ENCODE assay signal across 8 cellular contexts in genomic region chr4:103032575-103032974, GRCh38. TPM values are rescaled to one million over a fixed set of nuclear protein-coding genes. Genes with fewer than 3 reads are reported as not detected.
DNase-seq lines count a peak whose midpoint lies in the region; ATAC-seq and TF ChIP-seq lines count a peak whose summit lies in the region.

No MANE protein-coding gene starts in this region.

- ATAC-seq in HG02981 (IDR thresholded peaks at IDR 0.05; ENCODE audit: unreplicated experiment): peak; percentile 88
- ATAC-seq in RWPE2 (ENCODE audit: low read depth): peak; percentile 72
- ATAC-seq in HG03045 (IDR thresholded peaks at IDR 0.05; ENCODE audit: unreplicated experiment): no peak

- no peaks in the 10 kb centered on the region for H3K4me1 ChIP-seq in left ventricle myocardium inferior
- no peaks in the 10 kb centered on the region for H3K4me1 ChIP-seq in RWPE2 (ENCODE audit: insufficient read depth, poor library complexity, severe bottlenecking)
- no peaks in the 10 kb centered on the region for H3K4me1 ChIP-seq in uterus

- H3K36me3 ChIP-seq in left ventricle myocardium inferior (peaks cover 10% of the 10 kb centered on the region), RWPE2 (ENCODE audit: low read depth) (no peaks in the 10 kb centered on the region), uterus (no peaks in the 10 kb centered on the region)

- H3K9me3 ChIP-seq in left ventricle myocardium inferior (replicated peaks) (peaks cover 18% of the 10 kb centered on the region), RWPE2 (ENCODE audit: severe bottlenecking) (no peaks in the 10 kb centered on the region), uterus (peaks cover 0 to 5% of the 10 kb centered on the region in 2 donors)

- no peaks in the 10 kb centered on the region for H3K27me3 ChIP-seq in left ventricle myocardium inferior (ENCODE audit: low read depth)
- no peaks in the 10 kb centered on the region for H3K27me3 ChIP-seq in RWPE2 (ENCODE audit: insufficient read depth, poor library complexity, severe bottlenecking)
- no peaks in the 10 kb centered on the region for H3K27me3 ChIP-seq in uterus

- DNase-seq in left ventricle myocardium inferior (no peak), cardiac septum (ENCODE audit: low spot score) (no peak), RWPE2 (ENCODE audit: low spot score) (no peak), iPS-NIHi7 (ENCODE audit: extremely low spot score) (peak; percentile 77), uterus (no peak)
- no peak for DNase-seq in activated CD4-positive, alpha-beta T cell treated with anti-CD3 and anti-CD28 coated beads, Interleukin-2, amount 50 U/mL, for 4 hours

- intact Hi-C loops in left ventricle myocardium inferior (cut with micrococcal nuclease): no loop called here
- intact Hi-C loops in cardiac septum (cut with DNase I): no loop called here
- intact Hi-C loops in uterus (cut with DNase I; ENCODE audit: low total_unique reads): no loop called here

- TF ChIP-seq POLR2A in uterus (IDR thresholded peaks at IDR 0.05): no peak

- H3K4me3 ChIP-seq in left ventricle myocardium inferior: no peak overlapping the region
- no peak overlapping the region for H3K4me3 ChIP-seq in RWPE2 (ENCODE audit: severe bottlenecking)
- H3K4me3 ChIP-seq in uterus: no peak overlapping the region

- H3K27ac ChIP-seq in left ventricle myocardium inferior (replicated peaks) (no peak overlapping the region), RWPE2 (ENCODE audit: poor library complexity, severe bottlenecking) (no peak overlapping the region), uterus (no peak overlapping the region)

- TF ChIP-seq CTCF in left ventricle myocardium inferior (IDR thresholded peaks at IDR 0.05; ENCODE audit: borderline replicate concordance) (peak; percentile 39), RWPE2 (IDR thresholded peaks at IDR 0.05; ENCODE audit: poor library complexity, severe bottlenecking) (peak; percentile 68), uterus (IDR thresholded peaks at IDR 0.05) (peak in 1 of 4 experiments; percentile 19)

RNA-seq across cellular contexts. Expression of gene SLC9B1, which starts 13.1 kb away (rescaled TPM):
- total RNA-seq in left ventricle myocardium inferior (0.55 TPM), cardiac septum (0.86 TPM), uterus (1 to 10 TPM in 2 of 4 donors, under 1 TPM in 1, not detected in 1; 0.59 to 4.8 (median 2.5) TPM)

RNA-seq across cellular contexts. Expression of gene SLC9B2, which starts 44.0 kb away (rescaled TPM):
- total RNA-seq in left ventricle myocardium inferior (2.3 TPM), cardiac septum (6.4 TPM), uterus (10 to 100 TPM in 3 of 4 donors, under 1 TPM in 1; 0.59 to 26.9 (median 25.6) TPM)
